In the genomic region with DNA sequence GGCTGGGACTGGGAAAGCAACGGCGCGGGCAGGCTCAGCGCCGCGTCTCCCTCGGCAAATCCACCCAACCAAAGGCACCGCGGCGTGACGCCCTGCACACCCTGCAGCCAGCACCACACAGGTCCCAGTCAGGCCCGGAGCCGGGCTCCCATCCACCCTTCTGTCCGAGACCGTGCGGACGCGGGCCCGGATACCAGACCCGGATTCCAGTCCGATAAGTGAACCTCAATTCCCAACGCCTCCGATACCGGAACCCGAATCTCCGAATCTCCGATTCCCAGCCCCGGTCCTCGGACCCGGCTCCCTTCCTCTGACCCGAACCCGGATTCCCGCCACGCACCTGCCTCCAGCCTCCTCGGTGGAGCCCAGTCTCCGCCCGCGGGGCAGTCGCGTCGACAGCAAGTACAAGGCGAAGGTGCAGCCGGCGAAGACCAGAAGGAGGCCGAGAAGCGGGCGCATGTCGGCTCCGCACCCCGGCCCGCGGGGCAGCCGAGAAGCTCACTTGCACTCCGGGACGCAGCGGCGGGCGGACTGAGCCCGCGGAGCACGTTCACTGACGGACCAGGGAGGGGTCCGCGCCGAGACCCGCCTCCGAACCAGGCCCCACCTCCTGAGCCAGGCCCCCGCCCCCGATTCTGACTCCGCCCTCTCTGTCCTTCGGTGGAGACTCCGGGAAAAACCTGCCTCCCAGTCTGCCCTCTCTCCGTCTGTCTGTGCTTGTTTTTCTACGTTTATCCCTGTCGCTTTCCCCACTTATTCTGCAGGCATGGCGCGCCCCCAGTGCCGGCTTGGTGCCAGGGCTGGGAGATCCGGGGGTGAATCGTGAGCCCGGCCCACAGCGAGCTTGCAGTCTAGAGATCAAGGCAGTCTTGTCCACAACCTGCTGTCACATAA, we compare ENCODE assay signal across 1 cellular context.
A peak's percentile ranks its signal among the peaks of the same experiment; 100 is the strongest.
TF ChIP-seq lines count a peak whose summit lies in the region.

A gene (minus strand): TSS at position 533 of the 894 bp plus-strand sequence. CDS start 74 bp downstream, at position 459.

TF ChIP-seq in WTC11, 78 proteins besides CTCF, POLR2A, EP300 and RAD21 (continued from another document and continues in another):
- TF ChIP-seq, protein P1, sequence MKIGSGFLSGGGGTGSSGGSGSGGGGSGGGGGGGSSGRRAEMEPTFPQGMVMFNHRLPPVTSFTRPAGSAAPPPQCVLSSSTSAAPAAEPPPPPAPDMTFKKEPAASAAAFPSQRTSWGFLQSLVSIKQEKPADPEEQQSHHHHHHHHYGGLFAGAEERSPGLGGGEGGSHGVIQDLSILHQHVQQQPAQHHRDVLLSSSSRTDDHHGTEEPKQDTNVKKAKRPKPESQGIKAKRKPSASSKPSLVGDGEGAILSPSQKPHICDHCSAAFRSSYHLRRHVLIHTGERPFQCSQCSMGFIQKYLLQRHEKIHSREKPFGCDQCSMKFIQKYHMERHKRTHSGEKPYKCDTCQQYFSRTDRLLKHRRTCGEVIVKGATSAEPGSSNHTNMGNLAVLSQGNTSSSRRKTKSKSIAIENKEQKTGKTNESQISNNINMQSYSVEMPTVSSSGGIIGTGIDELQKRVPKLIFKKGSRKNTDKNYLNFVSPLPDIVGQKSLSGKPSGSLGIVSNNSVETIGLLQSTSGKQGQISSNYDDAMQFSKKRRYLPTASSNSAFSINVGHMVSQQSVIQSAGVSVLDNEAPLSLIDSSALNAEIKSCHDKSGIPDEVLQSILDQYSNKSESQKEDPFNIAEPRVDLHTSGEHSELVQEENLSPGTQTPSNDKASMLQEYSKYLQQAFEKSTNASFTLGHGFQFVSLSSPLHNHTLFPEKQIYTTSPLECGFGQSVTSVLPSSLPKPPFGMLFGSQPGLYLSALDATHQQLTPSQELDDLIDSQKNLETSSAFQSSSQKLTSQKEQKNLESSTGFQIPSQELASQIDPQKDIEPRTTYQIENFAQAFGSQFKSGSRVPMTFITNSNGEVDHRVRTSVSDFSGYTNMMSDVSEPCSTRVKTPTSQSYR (CRISPR knock-in tag; IDR thresholded peaks at IDR 0.05): 0 out of 2 replicates have a peak, but pooled peaks have one; percentile 66
- TF ChIP-seq TEAD4 (CRISPR knock-in tag; IDR thresholded peaks at IDR 0.05): no peak; the same call in 1 of the 2 replicates
- TF ChIP-seq, protein P2, sequence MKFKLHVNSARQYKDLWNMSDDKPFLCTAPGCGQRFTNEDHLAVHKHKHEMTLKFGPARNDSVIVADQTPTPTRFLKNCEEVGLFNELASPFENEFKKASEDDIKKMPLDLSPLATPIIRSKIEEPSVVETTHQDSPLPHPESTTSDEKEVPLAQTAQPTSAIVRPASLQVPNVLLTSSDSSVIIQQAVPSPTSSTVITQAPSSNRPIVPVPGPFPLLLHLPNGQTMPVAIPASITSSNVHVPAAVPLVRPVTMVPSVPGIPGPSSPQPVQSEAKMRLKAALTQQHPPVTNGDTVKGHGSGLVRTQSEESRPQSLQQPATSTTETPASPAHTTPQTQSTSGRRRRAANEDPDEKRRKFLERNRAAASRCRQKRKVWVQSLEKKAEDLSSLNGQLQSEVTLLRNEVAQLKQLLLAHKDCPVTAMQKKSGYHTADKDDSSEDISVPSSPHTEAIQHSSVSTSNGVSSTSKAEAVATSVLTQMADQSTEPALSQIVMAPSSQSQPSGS (CRISPR knock-in tag; IDR thresholded peaks at IDR 0.05; ENCODE audit: borderline replicate concordance, low read depth): no peak
- no peak for TF ChIP-seq ZNF671 (CRISPR knock-in tag; IDR thresholded peaks at IDR 0.05)
- TF ChIP-seq, protein P3, sequence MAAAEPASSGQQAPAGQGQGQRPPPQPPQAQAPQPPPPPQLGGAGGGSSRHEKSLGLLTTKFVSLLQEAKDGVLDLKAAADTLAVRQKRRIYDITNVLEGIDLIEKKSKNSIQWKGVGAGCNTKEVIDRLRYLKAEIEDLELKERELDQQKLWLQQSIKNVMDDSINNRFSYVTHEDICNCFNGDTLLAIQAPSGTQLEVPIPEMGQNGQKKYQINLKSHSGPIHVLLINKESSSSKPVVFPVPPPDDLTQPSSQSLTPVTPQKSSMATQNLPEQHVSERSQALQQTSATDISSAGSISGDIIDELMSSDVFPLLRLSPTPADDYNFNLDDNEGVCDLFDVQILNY (CRISPR knock-in tag; IDR thresholded peaks at IDR 0.05): peak; percentile 80
- TF ChIP-seq, protein P4, sequence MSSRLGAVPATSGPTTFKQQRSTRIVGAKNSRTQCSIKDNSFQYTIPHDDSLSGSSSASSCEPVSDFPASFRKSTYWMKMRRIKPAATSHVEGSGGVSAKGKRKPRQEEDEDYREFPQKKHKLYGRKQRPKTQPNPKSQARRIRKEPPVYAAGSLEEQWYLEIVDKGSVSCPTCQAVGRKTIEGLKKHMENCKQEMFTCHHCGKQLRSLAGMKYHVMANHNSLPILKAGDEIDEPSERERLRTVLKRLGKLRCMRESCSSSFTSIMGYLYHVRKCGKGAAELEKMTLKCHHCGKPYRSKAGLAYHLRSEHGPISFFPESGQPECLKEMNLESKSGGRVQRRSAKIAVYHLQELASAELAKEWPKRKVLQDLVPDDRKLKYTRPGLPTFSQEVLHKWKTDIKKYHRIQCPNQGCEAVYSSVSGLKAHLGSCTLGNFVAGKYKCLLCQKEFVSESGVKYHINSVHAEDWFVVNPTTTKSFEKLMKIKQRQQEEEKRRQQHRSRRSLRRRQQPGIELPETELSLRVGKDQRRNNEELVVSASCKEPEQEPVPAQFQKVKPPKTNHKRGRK (CRISPR knock-in tag; IDR thresholded peaks at IDR 0.05; ENCODE audit: borderline replicate concordance): no peak
- TF ChIP-seq, protein P5, sequence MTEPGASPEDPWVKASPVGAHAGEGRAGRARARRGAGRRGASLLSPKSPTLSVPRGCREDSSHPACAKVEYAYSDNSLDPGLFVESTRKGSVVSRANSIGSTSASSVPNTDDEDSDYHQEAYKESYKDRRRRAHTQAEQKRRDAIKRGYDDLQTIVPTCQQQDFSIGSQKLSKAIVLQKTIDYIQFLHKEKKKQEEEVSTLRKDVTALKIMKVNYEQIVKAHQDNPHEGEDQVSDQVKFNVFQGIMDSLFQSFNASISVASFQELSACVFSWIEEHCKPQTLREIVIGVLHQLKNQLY (CRISPR knock-in tag; IDR thresholded peaks at IDR 0.05): 0 out of 2 replicates have a peak, but pooled peaks have one; percentile 47
- TF ChIP-seq FOXJ3 (CRISPR knock-in tag; IDR thresholded peaks at IDR 0.05; ENCODE audit: borderline replicate concordance): no peak
- no peak for TF ChIP-seq HMGA2 (CRISPR knock-in tag; IDR thresholded peaks at IDR 0.05)
- TF ChIP-seq, protein P6, sequence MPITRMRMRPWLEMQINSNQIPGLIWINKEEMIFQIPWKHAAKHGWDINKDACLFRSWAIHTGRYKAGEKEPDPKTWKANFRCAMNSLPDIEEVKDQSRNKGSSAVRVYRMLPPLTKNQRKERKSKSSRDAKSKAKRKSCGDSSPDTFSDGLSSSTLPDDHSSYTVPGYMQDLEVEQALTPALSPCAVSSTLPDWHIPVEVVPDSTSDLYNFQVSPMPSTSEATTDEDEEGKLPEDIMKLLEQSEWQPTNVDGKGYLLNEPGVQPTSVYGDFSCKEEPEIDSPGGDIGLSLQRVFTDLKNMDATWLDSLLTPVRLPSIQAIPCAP (CRISPR knock-in tag; IDR thresholded peaks at IDR 0.05): 0 out of 2 replicates have a peak, but pooled peaks have one; percentile 84
- TF ChIP-seq, protein P7, sequence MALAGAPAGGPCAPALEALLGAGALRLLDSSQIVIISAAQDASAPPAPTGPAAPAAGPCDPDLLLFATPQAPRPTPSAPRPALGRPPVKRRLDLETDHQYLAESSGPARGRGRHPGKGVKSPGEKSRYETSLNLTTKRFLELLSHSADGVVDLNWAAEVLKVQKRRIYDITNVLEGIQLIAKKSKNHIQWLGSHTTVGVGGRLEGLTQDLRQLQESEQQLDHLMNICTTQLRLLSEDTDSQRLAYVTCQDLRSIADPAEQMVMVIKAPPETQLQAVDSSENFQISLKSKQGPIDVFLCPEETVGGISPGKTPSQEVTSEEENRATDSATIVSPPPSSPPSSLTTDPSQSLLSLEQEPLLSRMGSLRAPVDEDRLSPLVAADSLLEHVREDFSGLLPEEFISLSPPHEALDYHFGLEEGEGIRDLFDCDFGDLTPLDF (CRISPR knock-in tag; IDR thresholded peaks at IDR 0.05): no peak
- peak; percentile 74; the same call in 1 of the 2 replicates for TF ChIP-seq TEAD1 (CRISPR knock-in tag; IDR thresholded peaks at IDR 0.05)
- TF ChIP-seq, protein P8, sequence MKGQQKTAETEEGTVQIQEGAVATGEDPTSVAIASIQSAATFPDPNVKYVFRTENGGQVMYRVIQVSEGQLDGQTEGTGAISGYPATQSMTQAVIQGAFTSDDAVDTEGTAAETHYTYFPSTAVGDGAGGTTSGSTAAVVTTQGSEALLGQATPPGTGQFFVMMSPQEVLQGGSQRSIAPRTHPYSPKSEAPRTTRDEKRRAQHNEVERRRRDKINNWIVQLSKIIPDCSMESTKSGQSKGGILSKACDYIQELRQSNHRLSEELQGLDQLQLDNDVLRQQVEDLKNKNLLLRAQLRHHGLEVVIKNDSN (CRISPR knock-in tag; IDR thresholded peaks at IDR 0.05): 0 out of 2 replicates have a peak, but pooled peaks have one; percentile 56
- TF ChIP-seq, protein P9, sequence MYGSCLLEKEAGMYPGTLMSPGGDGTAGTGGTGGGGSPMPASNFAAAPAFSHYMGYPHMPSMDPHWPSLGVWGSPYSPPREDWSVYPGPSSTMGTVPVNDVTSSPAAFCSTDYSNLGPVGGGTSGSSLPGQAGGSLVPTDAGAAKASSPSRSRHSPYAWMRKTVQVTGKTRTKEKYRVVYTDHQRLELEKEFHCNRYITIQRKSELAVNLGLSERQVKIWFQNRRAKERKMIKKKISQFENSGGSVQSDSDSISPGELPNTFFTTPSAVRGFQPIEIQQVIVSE (CRISPR knock-in tag; IDR thresholded peaks at IDR 0.05; ENCODE audit: borderline replicate concordance): no peak
- TF ChIP-seq, protein P10, sequence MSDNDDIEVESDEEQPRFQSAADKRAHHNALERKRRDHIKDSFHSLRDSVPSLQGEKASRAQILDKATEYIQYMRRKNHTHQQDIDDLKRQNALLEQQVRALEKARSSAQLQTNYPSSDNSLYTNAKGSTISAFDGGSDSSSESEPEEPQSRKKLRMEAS (CRISPR knock-in tag; IDR thresholded peaks at IDR 0.05): peak; percentile 93
- TF ChIP-seq CREM (CRISPR knock-in tag; IDR thresholded peaks at IDR 0.05): peak; percentile 80
- TF ChIP-seq ZNF232 (CRISPR knock-in tag; IDR thresholded peaks at IDR 0.05): peak; percentile 95
- no peak for TF ChIP-seq GTF2I (CRISPR knock-in tag; conservative IDR thresholded peaks at IDR 0.05)
- TF ChIP-seq, protein P11, sequence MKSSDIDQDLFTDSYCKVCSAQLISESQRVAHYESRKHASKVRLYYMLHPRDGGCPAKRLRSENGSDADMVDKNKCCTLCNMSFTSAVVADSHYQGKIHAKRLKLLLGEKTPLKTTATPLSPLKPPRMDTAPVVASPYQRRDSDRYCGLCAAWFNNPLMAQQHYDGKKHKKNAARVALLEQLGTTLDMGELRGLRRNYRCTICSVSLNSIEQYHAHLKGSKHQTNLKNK (CRISPR knock-in tag; IDR thresholded peaks at IDR 0.05): no peak
- peak; percentile 92 for TF ChIP-seq RELA (CRISPR knock-in tag; IDR thresholded peaks at IDR 0.05; ENCODE audit: borderline replicate concordance)
- TF ChIP-seq NR3C1 (CRISPR knock-in tag; conservative IDR thresholded peaks at IDR 0.05; ENCODE audit: low read depth): no peak
- TF ChIP-seq MXD4 (CRISPR knock-in tag; IDR thresholded peaks at IDR 0.05; ENCODE audit: borderline replicate concordance): no peak
- no peak for TF ChIP-seq OVOL2 (CRISPR knock-in tag; IDR thresholded peaks at IDR 0.05; ENCODE audit: borderline replicate concordance)
- TF ChIP-seq TCF7 (CRISPR knock-in tag; IDR thresholded peaks at IDR 0.05; ENCODE audit: low read depth): no peak
- TF ChIP-seq NFATC4 (CRISPR knock-in tag; IDR thresholded peaks at IDR 0.05): no peak
- no peak for TF ChIP-seq RORB (CRISPR knock-in tag; IDR thresholded peaks at IDR 0.05)
- no peak for TF ChIP-seq ZNF138 (CRISPR knock-in tag; conservative IDR thresholded peaks at IDR 0.05)
- no peak for TF ChIP-seq ZNF416 (CRISPR knock-in tag; IDR thresholded peaks at IDR 0.05)
- no peak for TF ChIP-seq ZNF219 (CRISPR knock-in tag; IDR thresholded peaks at IDR 0.05; ENCODE audit: borderline replicate concordance)
- peak; percentile 89; the same call in 1 of the 2 replicates for TF ChIP-seq FOXP1 (CRISPR knock-in tag; IDR thresholded peaks at IDR 0.05; ENCODE audit: borderline replicate concordance)
- TF ChIP-seq, protein P12, sequence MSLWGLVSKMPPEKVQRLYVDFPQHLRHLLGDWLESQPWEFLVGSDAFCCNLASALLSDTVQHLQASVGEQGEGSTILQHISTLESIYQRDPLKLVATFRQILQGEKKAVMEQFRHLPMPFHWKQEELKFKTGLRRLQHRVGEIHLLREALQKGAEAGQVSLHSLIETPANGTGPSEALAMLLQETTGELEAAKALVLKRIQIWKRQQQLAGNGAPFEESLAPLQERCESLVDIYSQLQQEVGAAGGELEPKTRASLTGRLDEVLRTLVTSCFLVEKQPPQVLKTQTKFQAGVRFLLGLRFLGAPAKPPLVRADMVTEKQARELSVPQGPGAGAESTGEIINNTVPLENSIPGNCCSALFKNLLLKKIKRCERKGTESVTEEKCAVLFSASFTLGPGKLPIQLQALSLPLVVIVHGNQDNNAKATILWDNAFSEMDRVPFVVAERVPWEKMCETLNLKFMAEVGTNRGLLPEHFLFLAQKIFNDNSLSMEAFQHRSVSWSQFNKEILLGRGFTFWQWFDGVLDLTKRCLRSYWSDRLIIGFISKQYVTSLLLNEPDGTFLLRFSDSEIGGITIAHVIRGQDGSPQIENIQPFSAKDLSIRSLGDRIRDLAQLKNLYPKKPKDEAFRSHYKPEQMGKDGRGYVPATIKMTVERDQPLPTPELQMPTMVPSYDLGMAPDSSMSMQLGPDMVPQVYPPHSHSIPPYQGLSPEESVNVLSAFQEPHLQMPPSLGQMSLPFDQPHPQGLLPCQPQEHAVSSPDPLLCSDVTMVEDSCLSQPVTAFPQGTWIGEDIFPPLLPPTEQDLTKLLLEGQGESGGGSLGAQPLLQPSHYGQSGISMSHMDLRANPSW (CRISPR knock-in tag; conservative IDR thresholded peaks at IDR 0.05; ENCODE audit: low read depth): no peak
- TF ChIP-seq, protein P13, sequence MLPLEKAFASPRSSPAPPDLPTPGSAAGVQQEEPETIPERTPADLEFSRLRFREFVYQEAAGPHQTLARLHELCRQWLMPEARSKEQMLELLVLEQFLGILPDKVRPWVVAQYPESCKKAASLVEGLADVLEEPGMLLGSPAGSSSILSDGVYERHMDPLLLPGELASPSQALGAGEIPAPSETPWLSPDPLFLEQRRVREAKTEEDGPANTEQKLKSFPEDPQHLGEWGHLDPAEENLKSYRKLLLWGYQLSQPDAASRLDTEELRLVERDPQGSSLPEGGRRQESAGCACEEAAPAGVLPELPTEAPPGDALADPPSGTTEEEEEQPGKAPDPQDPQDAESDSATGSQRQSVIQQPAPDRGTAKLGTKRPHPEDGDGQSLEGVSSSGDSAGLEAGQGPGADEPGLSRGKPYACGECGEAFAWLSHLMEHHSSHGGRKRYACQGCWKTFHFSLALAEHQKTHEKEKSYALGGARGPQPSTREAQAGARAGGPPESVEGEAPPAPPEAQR (CRISPR knock-in tag; IDR thresholded peaks at IDR 0.05): no peak
- no peak for TF ChIP-seq GRHL2 (CRISPR knock-in tag; IDR thresholded peaks at IDR 0.05; ENCODE audit: insufficient replicate concordance, severe bottlenecking)
- 0 out of 2 replicates have a peak, but pooled peaks have one; percentile 25 for TF ChIP-seq SMAD4 (CRISPR knock-in tag; IDR thresholded peaks at IDR 0.05)
- TF ChIP-seq MYBL2 (CRISPR knock-in tag; IDR thresholded peaks at IDR 0.05): no peak; the same call in 1 of the 2 replicates
